In the genomic region with DNA sequence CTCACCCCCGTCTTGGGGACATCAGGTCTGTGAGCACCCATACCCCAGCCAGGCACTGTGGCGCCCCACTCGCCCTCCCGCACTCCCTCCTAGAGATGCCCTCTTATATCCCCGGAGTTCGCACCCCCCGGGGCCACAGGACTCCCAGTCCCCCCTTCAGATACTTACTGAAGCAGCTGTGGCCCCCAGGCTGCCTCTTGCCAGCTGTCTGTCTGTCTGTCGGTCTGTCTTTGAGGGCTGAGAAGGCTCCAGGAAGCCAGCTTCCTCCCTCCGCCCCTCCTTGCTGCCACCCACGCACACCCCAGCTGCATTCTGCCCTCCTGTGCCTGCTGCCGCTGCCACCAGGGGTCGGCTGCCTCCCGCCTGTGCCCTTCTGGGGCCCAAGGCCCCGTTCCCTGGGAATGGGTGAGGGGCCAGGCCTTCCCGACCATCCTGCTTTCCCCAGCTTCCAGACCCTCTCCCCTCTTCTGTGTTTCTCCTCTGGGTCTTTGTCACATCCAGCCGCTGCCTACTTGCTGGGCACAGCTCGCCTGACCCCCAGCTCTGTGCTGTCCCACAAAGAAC, we compare ENCODE assay signal across 8 cellular contexts. TPM values are rescaled to one million over a fixed set of nuclear protein-coding genes. Genes with fewer than 3 reads are reported as not detected.
DNase-seq lines count a peak whose midpoint lies in the region; ATAC-seq and TF ChIP-seq lines count a peak whose summit lies in the region.
"Had no signal": no experiment of that assay in that cellular context is flagged by ENCODE, and none has a peak within 500 bp of the region (broad histone marks: within the 10 kb centered on the region; RNA-seq: fewer than 3 reads in every experiment).

Gene PTPN7 (minus strand): TSS at position 226 of the 564 bp plus-strand sequence. CDS start 1,200 bp downstream, outside the sequence.

- H3K4me3 ChIP-seq in MM.1S (ENCODE audit: low read length) (peak within 1 kb of the TSS; percentile 77), gastrocnemius medialis (no peak within 1 kb of the TSS)
- H3K4me3 ChIP-seq: cardiac muscle cell had no signal

- H3K9me3 Mint-ChIP-seq in activated CD8-positive, alpha-beta memory T cell treated with anti-CD3 and anti-CD28 coated beads, Interleukin-2, amount 10 ng/mL, durations not matched to agents 7 days and 5 days (ENCODE audit: low read depth), result no peaks in the 10 kb centered on the region

- no peaks in the 10 kb centered on the region for H4K20me1 ChIP-seq in MM.1S (ENCODE audit: insufficient read depth, low read length)

- H3K27me3 Mint-ChIP-seq in activated CD8-positive, alpha-beta memory T cell treated with anti-CD3 and anti-CD28 coated beads, Interleukin-2, amount 10 ng/mL, durations not matched to agents 7 days and 5 days, result no peaks in the 10 kb centered on the region

- intact Hi-C loops in gastrocnemius medialis (cut with DNase I; ENCODE audit: low total_unique reads), result no loop called here

- H3K9ac ChIP-seq in MM.1S (ENCODE audit: low read length), result peak within 1 kb of the TSS; percentile 93

- H3K79me2 ChIP-seq in MM.1S (ENCODE audit: low read length), result peaks cover 53% of the 10 kb centered on the region

- H3K27me3 ChIP-seq in MM.1S (replicated peaks; ENCODE audit: insufficient read depth, low read length), result no peaks in the 10 kb centered on the region
- no peaks in the 10 kb centered on the region for H3K27me3 ChIP-seq in gastrocnemius medialis
- H3K27me3 ChIP-seq: cardiac muscle cell had no signal

- CTCF ChIA-PET in activated CD8-positive, alpha-beta memory T cell treated with anti-CD3 and anti-CD28 coated beads, Interleukin-2, amount 10 ng/mL, durations not matched to agents 7 days and 5 days (lab: Charles Lee), result interaction anchor here (1.0 to 6.2 kb wide), 12 partner anchors 11 to 331 kb away, joined by 3 to 32 read pairs (median 5); partner anchors contain the start of genes RNPEP and TIMM17A

- H3K36me3 ChIP-seq in MM.1S (replicated peaks; ENCODE audit: insufficient read depth, low read length) (no peaks in the 10 kb centered on the region; the same call in 1 of the 2 replicates), gastrocnemius medialis (no peaks in the 10 kb centered on the region)
- H3K36me3 ChIP-seq: cardiac muscle cell had no signal

- no peak for TF ChIP-seq POLR2A in gastrocnemius medialis (IDR thresholded peaks at IDR 0.05)

- H3K4me1 Mint-ChIP-seq in activated CD8-positive, alpha-beta memory T cell treated with anti-CD3 and anti-CD28 coated beads, Interleukin-2, amount 10 ng/mL, durations not matched to agents 7 days and 5 days, result peaks cover 76% of the 10 kb centered on the region

- H3K4me2 ChIP-seq in MM.1S (ENCODE audit: low read depth, low read length), result peak within 1 kb of the TSS; percentile 99

- peak within 1 kb of the TSS; percentile 99 for H3K27ac Mint-ChIP-seq in activated CD8-positive, alpha-beta memory T cell treated with anti-CD3 and anti-CD28 coated beads, Interleukin-2, amount 10 ng/mL, durations not matched to agents 7 days and 5 days

- peak within 1 kb of the TSS; percentile 98 for H3K4me3 Mint-ChIP-seq in activated CD8-positive, alpha-beta memory T cell treated with anti-CD3 and anti-CD28 coated beads, Interleukin-2, amount 10 ng/mL, durations not matched to agents 7 days and 5 days

- H3K9me3 ChIP-seq in MM.1S (replicated peaks; ENCODE audit: insufficient read depth, low read length) (no peaks in the 10 kb centered on the region), gastrocnemius medialis (no peaks in the 10 kb centered on the region)

- peak; percentile 86 for DNase-seq in MM.1S
- DNase-seq in activated CD8-positive, alpha-beta memory T cell treated with anti-CD3 and anti-CD28 coated beads, Interleukin-2, amount 10 ng/mL, durations not matched to agents 7 days and 5 days, result peak; percentile 87
- DNase-seq in iPS-NIHi11 (ENCODE audit: low spot score), result peak; percentile 24
- peak; percentile 82 to 84 for DNase-seq in stimulated activated CD8-positive, alpha-beta memory T cell treated with anti-CD3 and anti-CD28 coated beads, Interleukin-15, amount 100 ng/mL, for 48 hours (ENCODE audit: low read depth in 2 of 2)
- DNase-seq in iPS-NIHi7 (ENCODE audit: extremely low spot score), result no peak
- DNase-seq in gastrocnemius medialis, result no peak

- H2AFZ ChIP-seq in MM.1S (ENCODE audit: low read length), result peak within 1 kb of the TSS; percentile 54

- H3K4me1 ChIP-seq in MM.1S (ENCODE audit: low read length), result peaks cover 16% of the 10 kb centered on the region
- H3K4me1 ChIP-seq in gastrocnemius medialis, result no peaks in the 10 kb centered on the region

- H3F3A ChIP-seq in MM.1S (ENCODE audit: insufficient read depth, low read length), result 0 out of 2 replicates have a peak, but pooled peaks cover 3% of the 10 kb centered on the region

- in situ Hi-C loops in gastrocnemius medialis (cut with MboI; ENCODE audit: low sequenced_read_pairs in 4 of 4), result no loop called here

- no peaks in the 10 kb centered on the region for H3K9me2 ChIP-seq in MM.1S (replicated peaks; ENCODE audit: insufficient read depth, low read length)

- H3K27ac ChIP-seq in MM.1S (ENCODE audit: low read length) (peak within 1 kb of the TSS; percentile 77), gastrocnemius medialis (peak within 1 kb of the TSS in 1 of 4 donors; percentile 36)
- H3K27ac ChIP-seq: cardiac muscle cell had no signal

- H3K36me3 Mint-ChIP-seq in activated CD8-positive, alpha-beta memory T cell treated with anti-CD3 and anti-CD28 coated beads, Interleukin-2, amount 10 ng/mL, durations not matched to agents 7 days and 5 days, result peaks cover 34% of the 10 kb centered on the region

- peak; percentile 92 for TF ChIP-seq CTCF in MM.1S (IDR thresholded peaks at IDR 0.05; ENCODE audit: low read length)
- TF ChIP-seq CTCF in gastrocnemius medialis (IDR thresholded peaks at IDR 0.05 in 4 of 5, conservative IDR thresholded peaks at IDR 0.05 in 1 of 5), result no peak

- ATAC-seq in GM19452 (IDR thresholded peaks at IDR 0.05; ENCODE audit: unreplicated experiment) (peak; percentile 34), gastrocnemius medialis (no peak)
- ATAC-seq in activated CD8-positive, alpha-beta memory T cell treated with anti-CD3 and anti-CD28 coated beads, Interleukin-2, amount 10 ng/mL, durations not matched to agents 7 days and 5 days, result peak; percentile 38

RNA-seq across cellular contexts. Expression of gene PTPN7, which starts in this region (rescaled TPM):
- 100 to 1,000 TPM; 228 to 410 TPM for total RNA-seq in activated CD8-positive, alpha-beta memory T cell treated with anti-CD3 and anti-CD28 coated beads, Interleukin-2, amount 10 ng/mL, durations not matched to agents 7 days and 5 days
- under 1 TPM; 0.19 to 0.76 (median 0.49) TPM for total RNA-seq in gastrocnemius medialis
- total RNA-seq: cardiac muscle cell had no signal

Comparison
In these comparisons a context has a peak if more than half of its experiments do, and no peak if none do; other contexts are left out.
1. RNA of gene PTPN7 (total RNA-seq): 228 to 410 TPM in activated CD8-positive, alpha-beta memory T cell treated with anti-CD3 and anti-CD28 coated beads, Interleukin-2, amount 10 ng/mL, durations not matched to agents 7 days and 5 days; 0.19 to 0.76 TPM in gastrocnemius medialis; every median in the first group is over 100 times any median in the second.
2. ATAC-seq: peak in GM19452 (single experiment) and activated CD8-positive, alpha-beta memory T cell treated with anti-CD3 and anti-CD28 coated beads, Interleukin-2, amount 10 ng/mL, durations not matched to agents 7 days and 5 days (single experiment); none in gastrocnemius medialis (0 of 2).
3. DNase-seq: peak in MM.1S (single experiment), activated CD8-positive, alpha-beta memory T cell treated with anti-CD3 and anti-CD28 coated beads, Interleukin-2, amount 10 ng/mL, durations not matched to agents 7 days and 5 days (single experiment), iPS-NIHi11 (single experiment) and stimulated activated CD8-positive, alpha-beta memory T cell treated with anti-CD3 and anti-CD28 coated beads, Interleukin-15, amount 100 ng/mL, for 48 hours (2 of 2); none in iPS-NIHi7 (single experiment) and gastrocnemius medialis (0 of 2).